Comparison of ENCODE assay signal across 21 cellular contexts in genomic region chr9:129553277-129553676, GRCh38.
DNase-seq lines count a peak whose midpoint lies in the region; ATAC-seq, FAIRE-seq and TF ChIP-seq lines count a peak whose summit lies in the region.
"Had no signal": no experiment of that assay in that cellular context is flagged by ENCODE, and none has a peak within 500 bp of the region (broad histone marks: within the 10 kb centered on the region; RNA-seq: fewer than 3 reads in every experiment).

No MANE protein-coding gene starts in this region.

- WGBS in A549 (ENCODE audit: missing lambda C conversion rate), result 81% methylated on average over 5 of the region's 5 CpGs
- WGBS in H9 (ENCODE audit: extremely low coverage, insufficient read length, low lambda C conversion rate), result no CpG with 5 or more reads among the region's 5 CpGs

- H3K36me3 Mint-ChIP-seq in chondrocyte (ENCODE audit: low read depth) (no peaks in the 10 kb centered on the region), neural crest cell (ENCODE audit: low read depth) (no peaks in the 10 kb centered on the region), H9 (ENCODE audit: insufficient read depth in 1 of 3, low read depth in 3 of 3) (no peaks in the 10 kb centered on the region; a peak in 1 of 7 replicates)
- no peaks in the 10 kb centered on the region for H3K36me3 Mint-ChIP-seq in activated CD8-positive, alpha-beta memory T cell treated with anti-CD3 and anti-CD28 coated beads, Interleukin-2, amount 10 ng/mL, durations not matched to agents 7 days and 5 days
- H3K36me3 Mint-ChIP-seq: CD8-positive, alpha-beta T cell had no signal

- no peak overlapping the region for H3K23ac ChIP-seq in H9 (ENCODE audit: insufficient read length, low read depth, low read length)

- POLR2A ChIA-PET in A549 (lab: Yijun Ruan, JAX), result interaction anchor here (0.9 to 2.2 kb wide), 2 partner anchors 57 to 379 kb away, joined by 3 to 9 read pairs; no protein-coding TSS in a partner anchor

- H3K4ac ChIP-seq in H9 (ENCODE audit: low read depth, low read length), result no peak overlapping the region

- peaks cover 10% of the 10 kb centered on the region for H3K23me2 ChIP-seq in H9 (ENCODE audit: insufficient read length, low read depth, low read length, poor library complexity, severe bottlenecking)

- no peak overlapping the region for H3K27ac Mint-ChIP-seq in chondrocyte (ENCODE audit: unreplicated experiment)
- no peak overlapping the region for H3K27ac Mint-ChIP-seq in neural crest cell (ENCODE audit: unreplicated experiment)
- H3K27ac Mint-ChIP-seq in H9, result no peak overlapping the region
- no peak overlapping the region for H3K27ac Mint-ChIP-seq in activated CD8-positive, alpha-beta memory T cell treated with anti-CD3 and anti-CD28 coated beads, Interleukin-2, amount 10 ng/mL, durations not matched to agents 7 days and 5 days
- H3K27ac Mint-ChIP-seq: CD8-positive, alpha-beta T cell had no signal

- H2AK5ac ChIP-seq in H9 (ENCODE audit: insufficient read length, low read length), result no peak overlapping the region

- no peak overlapping the region for H2BK15ac ChIP-seq in H9 (ENCODE audit: low read depth, low read length)

- H3K4me2 ChIP-seq in A549 (no peak overlapping the region), H9 (ENCODE audit: insufficient read depth, insufficient read length, low read length) (no peak overlapping the region)
- H3K4me2 ChIP-seq: SK-N-SH had no signal

- TF ChIP-seq CTCF in A549 (IDR thresholded peaks at IDR 0.05) (no peak), chondrocyte (IDR thresholded peaks at IDR 0.05) (no peak), neural crest cell (conservative IDR thresholded peaks at IDR 0.05) (no peak), H9 (conservative IDR thresholded peaks at IDR 0.05) (no peak)

- TF ChIP-seq EP300 in A549 (IDR thresholded peaks at IDR 0.05), result no peak

- H2BK12ac ChIP-seq in H9 (ENCODE audit: insufficient read length, low read depth, low read length), result no peak overlapping the region

- no peak overlapping the region for H3K4me3 ChIP-seq in A549
- H3K4me3 ChIP-seq in H7 (ENCODE audit: insufficient read depth, low read depth, low read length), result no peak overlapping the region
- H3K4me3 ChIP-seq: K562 had no signal

- H3K27me3 Mint-ChIP-seq in chondrocyte (ENCODE audit: low read depth) (no peaks in the 10 kb centered on the region), neural crest cell (ENCODE audit: low read depth) (no peaks in the 10 kb centered on the region), H9 (ENCODE audit: low read depth) (peaks cover 50% of the 10 kb centered on the region)
- H3K27me3 Mint-ChIP-seq in activated CD8-positive, alpha-beta memory T cell treated with anti-CD3 and anti-CD28 coated beads, Interleukin-2, amount 10 ng/mL, durations not matched to agents 7 days and 5 days, result peaks cover 38% of the 10 kb centered on the region

- DNase-seq in A549 (ENCODE audit: low read depth in 1 of 2, low spot score in 1 of 2) (no peak), H7 (peak; percentile 27), chondrocyte (ENCODE audit: low spot score) (peak; percentile 30), neural crest cell (ENCODE audit: low read depth, low spot score) (no peak), H9 (no peak), dedifferentiated amniotic fluid mesenchymal stem cell (ENCODE audit: extremely low spot score) (no peak)
- no peak for DNase-seq in activated naive CD4-positive, alpha-beta T cell (lab: John Stamatoyannopoulos, UW)
- no peak for DNase-seq in activated CD8-positive, alpha-beta memory T cell treated with anti-CD3 and anti-CD28 coated beads, Interleukin-2, amount 10 ng/mL, durations not matched to agents 7 days and 5 days
- DNase-seq: Calu3; CD8-positive, alpha-beta T cell; DMS53; EL; NCI-H1105; NCI-H2081; NCI-H446 treated with DMSO at 0.1 percent for 48 hours; OCI-M1; SHP77; SK-N-SH had no signal

- H3K9me3 Mint-ChIP-seq in chondrocyte (ENCODE audit: low read depth), result no peaks in the 10 kb centered on the region
- no peaks in the 10 kb centered on the region for H3K9me3 Mint-ChIP-seq in neural crest cell
- H3K9me3 Mint-ChIP-seq in H9, result no peaks in the 10 kb centered on the region; a peak in 1 of 5 replicates
- H3K9me3 Mint-ChIP-seq in activated CD8-positive, alpha-beta memory T cell treated with anti-CD3 and anti-CD28 coated beads, Interleukin-2, amount 10 ng/mL, durations not matched to agents 7 days and 5 days (ENCODE audit: low read depth), result no peaks in the 10 kb centered on the region
- H3K9me3 Mint-ChIP-seq: CD8-positive, alpha-beta T cell had no signal

- H3K4me1 ChIP-seq in A549 (peaks cover 74% of the 10 kb centered on the region), H9 (ENCODE audit: insufficient read depth, low read length) (peaks cover 3% of the 10 kb centered on the region; the same call in 1 of the 2 replicates)

- H3K4me1 Mint-ChIP-seq in chondrocyte (ENCODE audit: low read depth), result peaks cover 34% of the 10 kb centered on the region
- peaks cover 61% of the 10 kb centered on the region for H3K4me1 Mint-ChIP-seq in neural crest cell
- peaks cover 31 to 49% of the 10 kb centered on the region in 2 experiments for H3K4me1 Mint-ChIP-seq in H9
- H3K4me1 Mint-ChIP-seq in activated CD8-positive, alpha-beta memory T cell treated with anti-CD3 and anti-CD28 coated beads, Interleukin-2, amount 10 ng/mL, durations not matched to agents 7 days and 5 days, result peaks cover 7% of the 10 kb centered on the region

- H2BK120ac ChIP-seq in H9 (ENCODE audit: low read depth, low read length, poor library complexity, severe bottlenecking), result no peak overlapping the region

- H3K56ac ChIP-seq in H9 (ENCODE audit: insufficient read length, low read depth, low read length), result no peak overlapping the region

- no peak overlapping the region for H3K4me3 Mint-ChIP-seq in chondrocyte (ENCODE audit: unreplicated experiment)
- H3K4me3 Mint-ChIP-seq in neural crest cell, result peak overlapping the region; percentile 33
- H3K4me3 Mint-ChIP-seq in H9, result no peak overlapping the region
- H3K4me3 Mint-ChIP-seq in activated CD8-positive, alpha-beta memory T cell treated with anti-CD3 and anti-CD28 coated beads, Interleukin-2, amount 10 ng/mL, durations not matched to agents 7 days and 5 days, result no peak overlapping the region
- H3K4me3 Mint-ChIP-seq: CD8-positive, alpha-beta T cell had no signal

- CTCF ChIA-PET in A549 (lab: Yijun Ruan, JAX), result interaction anchor here (0.5 to 3.2 kb wide), 16 partner anchors 14 to 421 kb away, joined by 3 to 14 read pairs (median 5); no protein-coding TSS in a partner anchor
- CTCF ChIA-PET in activated CD8-positive, alpha-beta memory T cell treated with anti-CD3 and anti-CD28 coated beads, Interleukin-2, amount 10 ng/mL, durations not matched to agents 7 days and 5 days (lab: Charles Lee), result interaction anchor here (1.0 to 1.3 kb wide), 3 partner anchors 8 to 379 kb away, joined by 3 read pairs; no protein-coding TSS in a partner anchor

- no peaks in the 10 kb centered on the region for H3K79me2 ChIP-seq in H9 (ENCODE audit: insufficient read depth, low read length)

- H3K27ac ChIP-seq in A549 (peak overlapping the region; percentile 98), H9 (ENCODE audit: insufficient read length, low read depth, low read length) (no peak overlapping the region)

- H3K27me3 ChIP-seq in H7 (ENCODE audit: control insufficient read depth, insufficient read depth, low read length) (peaks cover 19% of the 10 kb centered on the region), H9 (ENCODE audit: insufficient read depth, low read length) (peaks cover 6% of the 10 kb centered on the region; the same call in 1 of the 2 replicates)

- no peak overlapping the region for H3K9ac ChIP-seq in H9 (ENCODE audit: extremely low read depth, insufficient read length, low read length)
- H3K9ac ChIP-seq: SK-N-SH had no signal

- no peak overlapping the region for H3T11ph ChIP-seq in H9 (ENCODE audit: low read length)

- FAIRE-seq in A549 (lab: Jason Lieb, UNC), result no peak
- FAIRE-seq: A204.1, GM12891, K562 had no signal

- no peak overlapping the region for H3K18ac ChIP-seq in H9 (ENCODE audit: insufficient read length, low read depth, low read length)

- H3K79me1 ChIP-seq in H9 (ENCODE audit: insufficient read depth, low read depth, low read length, poor library complexity, severe bottlenecking), result no peaks in the 10 kb centered on the region

- TF ChIP-seq POLR2A in A549 (IDR thresholded peaks at IDR 0.05; ENCODE audit: low read length), result no peak

- no peaks in the 10 kb centered on the region for H3K36me3 ChIP-seq in H7 (replicated peaks; ENCODE audit: control insufficient read depth, insufficient read depth, low read length)

- no peak overlapping the region for H4K8ac ChIP-seq in H9 (replicated peaks; ENCODE audit: insufficient read length, low read depth, low read length)

- H3K9me3 ChIP-seq in A549, result no peaks in the 10 kb centered on the region
- H3K9me3 ChIP-seq in H9 (ENCODE audit: control insufficient read depth, low read depth, low read length), result no peaks in the 10 kb centered on the region
- H3K9me3 ChIP-seq: SK-N-SH had no signal

- H4K5ac ChIP-seq in H9 (ENCODE audit: insufficient read length, low read depth, low read length), result no peak overlapping the region

- TF ChIP-seq RAD21 in A549 (conservative IDR thresholded peaks at IDR 0.05 in 1 of 2, IDR thresholded peaks at IDR 0.05 in 1 of 2), result no peak

- H4K91ac ChIP-seq in H9 (ENCODE audit: insufficient read length, low read depth, low read length), result no peak overlapping the region

- no peak for ATAC-seq in A549
- ATAC-seq in activated CD8-positive, alpha-beta memory T cell treated with anti-CD3 and anti-CD28 coated beads, Interleukin-2, amount 10 ng/mL, durations not matched to agents 7 days and 5 days, result no peak
- ATAC-seq: CD8-positive, alpha-beta T cell; K562 had no signal

- no peak overlapping the region for H2BK20ac ChIP-seq in H9 (ENCODE audit: low read depth, low read length, poor library complexity, severe bottlenecking)

- H4K20me1 ChIP-seq in H9 (ENCODE audit: control insufficient read depth, insufficient read depth, insufficient read length), result no peaks in the 10 kb centered on the region

- H2AFZ ChIP-seq in H9 (ENCODE audit: low read length), result no peak overlapping the region

- no peak overlapping the region for H2BK5ac ChIP-seq in H9 (ENCODE audit: insufficient read length, low read length)

- H3K14ac ChIP-seq in H9 (ENCODE audit: insufficient read depth, low read length), result no peak overlapping the region

TF ChIP-seq in A549, 52 proteins besides CTCF, POLR2A, EP300 and RAD21 (continues in another document):
- TF ChIP-seq ZFP36 (IDR thresholded peaks at IDR 0.05; ENCODE audit: borderline replicate concordance, partially characterized antibody), result no peak
- no peak for TF ChIP-seq FOSL2 (IDR thresholded peaks at IDR 0.05)
- TF ChIP-seq FOSL2 (CRISPR knock-in tag; IDR thresholded peaks at IDR 0.05), result no peak
- no peak for TF ChIP-seq EHMT2 (IDR thresholded peaks at IDR 0.05; ENCODE audit: low read depth)

Comparison
In these comparisons a context has a peak if more than half of its experiments do, and no peak if none do; other contexts are left out.
1. DNase-seq: peak in H7 (single experiment) and chondrocyte (single experiment); none in A549 (0 of 2), neural crest cell (single experiment), H9 (single experiment), activated naive CD4-positive, alpha-beta T cell (0 of 4), activated CD8-positive, alpha-beta memory T cell treated with anti-CD3 and anti-CD28 coated beads, Interleukin-2, amount 10 ng/mL, durations not matched to agents 7 days and 5 days (single experiment) and dedifferentiated amniotic fluid mesenchymal stem cell (single experiment).